Comparison of ENCODE assay signal across 13 cellular contexts in the genomic region with DNA sequence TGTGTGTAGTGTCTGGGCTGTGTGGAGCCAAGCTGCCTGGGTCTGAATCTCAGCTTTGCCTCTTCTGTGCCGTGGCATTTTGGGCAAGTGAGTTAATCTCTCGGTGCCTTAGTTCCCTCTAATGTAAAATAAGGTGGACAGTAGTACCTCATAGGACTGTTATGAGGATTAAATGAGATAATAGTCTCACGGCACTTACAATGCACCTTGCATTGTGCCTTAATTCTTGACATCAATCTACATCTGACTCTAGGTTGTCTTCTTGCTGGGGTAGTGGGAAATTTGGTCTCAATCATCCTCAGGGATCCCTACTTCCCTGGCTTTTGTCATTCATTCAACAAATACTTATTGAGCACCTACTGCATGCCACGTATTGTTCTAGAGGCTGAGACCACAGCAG.
A peak's percentile ranks its signal among the peaks of the same experiment; 100 is the strongest.
DNase-seq lines count a peak whose midpoint lies in the region; ATAC-seq and TF ChIP-seq lines count a peak whose summit lies in the region.
"Had no signal": no experiment of that assay in that cellular context is flagged by ENCODE, and none has a peak within 500 bp of the region (broad histone marks: within the 10 kb centered on the region; RNA-seq: fewer than 3 reads in every experiment).

No MANE protein-coding gene starts in this region.

- CTCF ChIA-PET in MCF 10A (lab: Yijun Ruan, JAX), result interaction anchor here (0.6 to 1.2 kb wide), 4 partner anchors 10 to 152 kb away, joined by 3 to 7 read pairs (median 4); no protein-coding TSS in a partner anchor
- CTCF ChIA-PET in mammary epithelial cell (lab: Charles Lee; ENCODE audit: low non-redundant PET), result no interaction called here

- in situ Hi-C loops in mammary epithelial cell (cut with MboI; ENCODE audit: low sequenced_read_pairs in 2 of 2), result loop anchor here in 1 of 2 donors (25.0 kb wide), 1 partner anchor 514 kb away; no protein-coding TSS in a partner anchor

- no peak for ATAC-seq in HG02870 (IDR thresholded peaks at IDR 0.05; ENCODE audit: unreplicated experiment)
- ATAC-seq in HG02759 (IDR thresholded peaks at IDR 0.05; ENCODE audit: unreplicated experiment), result no peak

- BruUV-seq in MCF 10A (replicated peaks; lab: Mats Ljungman, UMichigan) (no TSS peak), mammary epithelial cell (replicated peaks; lab: Mats Ljungman, UMichigan) (no TSS peak)

- peaks cover 16% of the 10 kb centered on the region for H3K4me1 ChIP-seq in mammary epithelial cell (ENCODE audit: insufficient read depth, low read length)

- H3K4me3 ChIP-seq in mammary epithelial cell (replicated peaks in 1 of 3; ENCODE audit: insufficient read depth in 1 of 3, low read depth in 2 of 3, low read length in 3 of 3), result no peak overlapping the region
- H3K4me3 ChIP-seq: GM23338 had no signal

- H3K79me2 ChIP-seq in mammary epithelial cell (ENCODE audit: insufficient read depth, low read length), result no peaks in the 10 kb centered on the region

- no peak overlapping the region for H3K4me2 ChIP-seq in mammary epithelial cell (ENCODE audit: insufficient read depth, low read depth, low read length)
- H3K4me2 ChIP-seq: GM23338 had no signal

- H3K4me3 Mint-ChIP-seq in MCF 10A (ENCODE audit: unreplicated experiment) (no peak overlapping the region), nephron progenitor cell (no peak overlapping the region)
- H3K4me3 Mint-ChIP-seq: CD14-positive monocyte; CD8-positive, alpha-beta T cell; GM23338 had no signal

- no peaks in the 10 kb centered on the region for H3K27me3 ChIP-seq in mammary epithelial cell (ENCODE audit: insufficient read depth, low read length)

- H3K36me3 ChIP-seq in mammary epithelial cell (ENCODE audit: insufficient read depth, low read length), result no peaks in the 10 kb centered on the region

- 100% methylated on average over 4 of the region's 4 CpGs for WGBS in mammary epithelial cell (ENCODE audit: low coverage, missing lambda C conversion rate)

- no peak overlapping the region for H3K27ac ChIP-seq in mammary epithelial cell (ENCODE audit: insufficient read depth, low read depth, low read length)
- peak overlapping the region; percentile 82 for H3K27ac ChIP-seq in temporal lobe (ENCODE audit: low read depth, low read length)
- H3K27ac ChIP-seq: 22Rv1 had no signal

- no peaks in the 10 kb centered on the region for H3K27me3 Mint-ChIP-seq in MCF 10A (ENCODE audit: insufficient read depth, unreplicated experiment)
- peaks cover 16% of the 10 kb centered on the region for H3K27me3 Mint-ChIP-seq in nephron progenitor cell (ENCODE audit: low read depth, poor library complexity)

- no peaks in the 10 kb centered on the region for H3K9me3 ChIP-seq in mammary epithelial cell (replicated peaks; ENCODE audit: insufficient read depth, low read length)

- dilution Hi-C loops in mammary epithelial cell (cut with HindIII; ENCODE audit: low sequenced_read_pairs), result no loop called here

- no peak overlapping the region for H2AFZ ChIP-seq in mammary epithelial cell (ENCODE audit: low read depth, low read length)
- H2AFZ ChIP-seq: GM23338 had no signal

- no peak for TF ChIP-seq CTCF in MCF 10A (IDR thresholded peaks at IDR 0.05; ENCODE audit: unreplicated experiment)
- TF ChIP-seq CTCF in mammary epithelial cell (conservative IDR thresholded peaks at IDR 0.05 in 1 of 2, IDR thresholded peaks at IDR 0.05 in 1 of 2; ENCODE audit: extremely low read depth in 1 of 2, insufficient read depth in 1 of 2, low read depth in 1 of 2, low read length in 2 of 2), result no peak
- TF ChIP-seq CTCF in nephron progenitor cell (IDR thresholded peaks at IDR 0.05), result no peak

- DNase-seq in MCF 10A (ENCODE audit: unreplicated experiment) (no peak), mammary epithelial cell (no peak), nephron progenitor cell (no peak), NCI-H446 treated with DMSO at 0.1 percent for 48 hours (lab: John Stamatoyannopoulos, UW) (no peak)
- DNase-seq: EL, HCEC 1CT had no signal

- H4K20me1 ChIP-seq in mammary epithelial cell (ENCODE audit: insufficient read depth, low read length), result no peaks in the 10 kb centered on the region

- no peaks in the 10 kb centered on the region for H3K36me3 Mint-ChIP-seq in MCF 10A (ENCODE audit: insufficient read depth, unreplicated experiment)
- H3K36me3 Mint-ChIP-seq in nephron progenitor cell (ENCODE audit: low read depth), result no peaks in the 10 kb centered on the region
- H3K36me3 Mint-ChIP-seq: CD14-positive monocyte; CD8-positive, alpha-beta T cell had no signal

- H3K4me1 Mint-ChIP-seq in MCF 10A (ENCODE audit: insufficient read depth, unreplicated experiment), result peaks cover 28% of the 10 kb centered on the region
- H3K4me1 Mint-ChIP-seq in nephron progenitor cell, result peaks cover 13% of the 10 kb centered on the region

- no peaks in the 10 kb centered on the region for H3K9me3 Mint-ChIP-seq in MCF 10A (ENCODE audit: unreplicated experiment)
- no peaks in the 10 kb centered on the region for H3K9me3 Mint-ChIP-seq in nephron progenitor cell
- H3K9me3 Mint-ChIP-seq: CD14-positive monocyte; CD8-positive, alpha-beta T cell; GM23338 had no signal

- intact Hi-C loops in MCF 10A (cut with micrococcal nuclease), result loop anchor here (5.0 kb wide), 1 partner anchor 34 kb away; no protein-coding TSS in a partner anchor
- intact Hi-C loops in mammary epithelial cell (cut with micrococcal nuclease), result loop anchor here (5.0 kb wide), 1 partner anchor 74 kb away; no protein-coding TSS in a partner anchor

- H3K9ac ChIP-seq in mammary epithelial cell (ENCODE audit: insufficient read depth, low read length), result no peak overlapping the region

- POLR2A ChIA-PET in MCF 10A (lab: Yijun Ruan, JAX), result interaction anchor here (0.6 to 1.8 kb wide), 3 partner anchors 24 to 566 kb away, joined by 3 to 4 read pairs (median 3); no protein-coding TSS in a partner anchor

- H3K27ac Mint-ChIP-seq in MCF 10A (ENCODE audit: low read depth, unreplicated experiment) (peak overlapping the region; percentile 16), nephron progenitor cell (peak overlapping the region; percentile 76)
- H3K27ac Mint-ChIP-seq: CD8-positive, alpha-beta T cell had no signal
